9 cellular contexts compared by ENCODE assay signal in genomic region chr3:53166781-53167291, GRCh38. TPM values are rescaled to one million over a fixed set of nuclear protein-coding genes. Genes with fewer than 3 reads are reported as not detected.
DNase-seq lines count a peak whose midpoint lies in the region; ATAC-seq and TF ChIP-seq lines count a peak whose summit lies in the region.
"Had no signal": no experiment of that assay in that cellular context is flagged by ENCODE, and none has a peak within 500 bp of the region (broad histone marks: within the 10 kb centered on the region; RNA-seq: fewer than 3 reads in every experiment).

No MANE protein-coding gene starts in this region.

- H3K9me3 Mint-ChIP-seq in nephron progenitor cell, result no peaks in the 10 kb centered on the region
- H3K9me3 Mint-ChIP-seq: T-helper 2 cell treated with Interferon-gamma antibody and Interleukin-4, amounts not matched to agents 5 μg/mL and 100 μg/mL, for 36 hours had no signal

- H3K4me3 Mint-ChIP-seq in nephron progenitor cell, result no peak overlapping the region
- H3K4me3 Mint-ChIP-seq: T-helper 2 cell treated with Interferon-gamma antibody and Interleukin-4, amounts not matched to agents 5 μg/mL and 100 μg/mL, for 36 hours had no signal

- H3K9ac ChIP-seq in mucosa of stomach (ENCODE audit: low read length), result peak overlapping the region; percentile 20

- peaks cover 86% of the 10 kb centered on the region for H3K4me1 ChIP-seq in mucosa of stomach (ENCODE audit: control insufficient read depth, insufficient read depth, low read length)

- H3K9me3 ChIP-seq in mucosa of stomach (ENCODE audit: control insufficient read depth, low read length), result no peaks in the 10 kb centered on the region

- no peak for TF ChIP-seq POLR2A in NB4 (IDR thresholded peaks at IDR 0.05; ENCODE audit: extremely low read depth, insufficient read length)

- ATAC-seq in HG02759 (IDR thresholded peaks at IDR 0.05; ENCODE audit: unreplicated experiment), result no peak

- TF ChIP-seq CTCF in NB4 (IDR thresholded peaks at IDR 0.05; ENCODE audit: low read depth, low read length) (no peak), dorsolateral prefrontal cortex (IDR thresholded peaks at IDR 0.05 in 54 of 56, conservative IDR thresholded peaks at IDR 0.05 in 2 of 56; ENCODE audit: low read depth in 1 of 56, partially characterized antibody in 56 of 56) (no peak), nephron progenitor cell (IDR thresholded peaks at IDR 0.05) (no peak)

- intact Hi-C loops in dorsolateral prefrontal cortex (cut with DNase I), result no loop called here

- DNase-seq in CD1c-positive myeloid dendritic cell (ENCODE audit: extremely low spot score), result peak; percentile 83
- peak; percentile 94 for DNase-seq in NB4 (ENCODE audit: low read depth)
- peak in 1 of 10 donors; percentile 39 for DNase-seq in dorsolateral prefrontal cortex
- no peak for DNase-seq in nephron progenitor cell
- DNase-seq in middle frontal gyrus (ENCODE audit: extremely low spot score, low spot score), result no peak
- DNase-seq in NCI-H510A treated with DMSO at 0.1 percent for 48 hours (lab: John Stamatoyannopoulos, UW), result no peak

- no peaks in the 10 kb centered on the region for H3K36me3 Mint-ChIP-seq in nephron progenitor cell (ENCODE audit: low read depth)

- no peaks in the 10 kb centered on the region for H3K27me3 ChIP-seq in dorsolateral prefrontal cortex
- H3K27me3 ChIP-seq in mucosa of stomach (ENCODE audit: control insufficient read depth, insufficient read depth, low read length), result no peaks in the 10 kb centered on the region

- H3K4me3 ChIP-seq in NB4 (ENCODE audit: low read depth, low read length) (peak overlapping the region; percentile 49), dorsolateral prefrontal cortex (peak overlapping the region in 4 of 59 donors; percentile 2 to 15 (median 10)), mucosa of stomach (ENCODE audit: low read length) (no peak overlapping the region)

- no peak overlapping the region for H3K27ac Mint-ChIP-seq in nephron progenitor cell
- H3K27ac Mint-ChIP-seq: T-helper 2 cell treated with Interferon-gamma antibody and Interleukin-4, amounts not matched to agents 5 μg/mL and 100 μg/mL, for 36 hours had no signal

- peak overlapping the region in 41 of 59 donors; percentile 1 to 80 (median 44) for H3K27ac ChIP-seq in dorsolateral prefrontal cortex

- peaks cover 8% of the 10 kb centered on the region for H3K36me3 ChIP-seq in mucosa of stomach (ENCODE audit: control insufficient read depth, insufficient read depth, low read length)

- H3K4me1 Mint-ChIP-seq in nephron progenitor cell, result peaks cover 75% of the 10 kb centered on the region

- no peaks in the 10 kb centered on the region for H3K27me3 Mint-ChIP-seq in nephron progenitor cell (ENCODE audit: low read depth, poor library complexity)

RNA-seq across cellular contexts. Expression of gene PRKCD, which starts 5.8 kb away (rescaled TPM):
- 10 to 100 TPM in 106 of 120 experiments, 1 to 10 TPM in 14; 6.1 to 36.1 (median 14.7) TPM for total RNA-seq in dorsolateral prefrontal cortex

RNA-seq across cellular contexts. Expression of gene RFT1, which starts 36.6 kb away (rescaled TPM):
- total RNA-seq in dorsolateral prefrontal cortex, result 10 to 100 TPM in 118 of 120 experiments, 1 to 10 TPM in 2; 8.0 to 22.2 (median 15.5) TPM

Comparison
In these comparisons a context has a peak if more than half of its experiments do, and no peak if none do; other contexts are left out.
1. DNase-seq: peak in CD1c-positive myeloid dendritic cell (single experiment) and NB4 (single experiment); none in nephron progenitor cell (single experiment), middle frontal gyrus (single experiment) and NCI-H510A treated with DMSO at 0.1 percent for 48 hours (single experiment).